ENCODE assay signal across 28 cellular contexts in genomic region chr1:59475737-59476136, GRCh38.
A peak's percentile ranks its signal among the peaks of the same experiment; 100 is the strongest.
DNase-seq lines count a peak whose midpoint lies in the region; ATAC-seq and TF ChIP-seq lines count a peak whose summit lies in the region.
"Had no signal": no experiment of that assay in that cellular context is flagged by ENCODE, and none has a peak within 500 bp of the region (broad histone marks: within the 10 kb centered on the region; RNA-seq: fewer than 3 reads in every experiment).

No MANE protein-coding gene starts in this region.

- H4K20me1 ChIP-seq in osteoblast (ENCODE audit: insufficient read depth, low read length): no peaks in the 10 kb centered on the region
- H4K20me1 ChIP-seq: BLaER1 treated with 17β-estradiol and CSF1 and Interleukin-3, amounts not matched to agents 10 nM and 100 nM had no signal

- H3K4me1 Mint-ChIP-seq in stimulated activated naive CD8-positive, alpha-beta T cell treated with anti-CD3 and anti-CD28 coated beads, Interleukin-15, Interleukin-2, amounts not matched to agents 100 ng/mL and 50 ng/mL, for 24 hours (ENCODE audit: low read depth): peaks cover 41% of the 10 kb centered on the region
- peaks cover 9% of the 10 kb centered on the region for H3K4me1 Mint-ChIP-seq in brain

- peak overlapping the region; percentile 95 for H3K27ac Mint-ChIP-seq in stimulated activated naive CD8-positive, alpha-beta T cell treated with anti-CD3 and anti-CD28 coated beads, Interleukin-15, Interleukin-2, amounts not matched to agents 100 ng/mL and 50 ng/mL, for 24 hours
- H3K27ac Mint-ChIP-seq in brain: peak overlapping the region in 3 of 5 experiments; percentile 2 to 39 (median 16)

- H3K9me3 Mint-ChIP-seq in stimulated activated naive CD8-positive, alpha-beta T cell treated with anti-CD3 and anti-CD28 coated beads, Interleukin-15, Interleukin-2, amounts not matched to agents 100 ng/mL and 50 ng/mL, for 24 hours: peaks cover 6% of the 10 kb centered on the region
- peaks cover 0 to 6% (median 1%) of the 10 kb centered on the region in 5 experiments for H3K9me3 Mint-ChIP-seq in brain
- H3K9me3 Mint-ChIP-seq: neural crest cell had no signal

- H3K4me2 ChIP-seq in osteoblast (ENCODE audit: insufficient read depth, low read length): no peak overlapping the region
- H3K4me2 ChIP-seq: PC-9 had no signal

- no peaks in the 10 kb centered on the region for H3K79me2 ChIP-seq in osteoblast (ENCODE audit: insufficient read depth, low read length)
- H3K79me2 ChIP-seq: parathyroid adenoma had no signal

- no peaks in the 10 kb centered on the region for H3K27me3 Mint-ChIP-seq in stimulated activated naive CD8-positive, alpha-beta T cell treated with anti-CD3 and anti-CD28 coated beads, Interleukin-15, Interleukin-2, amounts not matched to agents 100 ng/mL and 50 ng/mL, for 24 hours
- no peaks in the 10 kb centered on the region for H3K27me3 Mint-ChIP-seq in brain

- no peak for ATAC-seq in stimulated activated naive CD8-positive, alpha-beta T cell treated with anti-CD3 and anti-CD28 coated beads, Interleukin-15, Interleukin-2, amounts not matched to agents 100 U/mL and 50 U/mL, for 24 hours
- ATAC-seq: heart right ventricle, lower lobe of right lung, right cardiac atrium had no signal

- DNase-seq in stimulated activated naive CD8-positive, alpha-beta T cell treated with anti-CD3 and anti-CD28 coated beads, Interleukin-15, Interleukin-2, amounts not matched to agents 100 U/mL and 50 U/mL, for 24 hours: no peak
- DNase-seq in osteoblast (ENCODE audit: insufficient read length, low spot score, missing footprints) (peak; percentile 38), D341Med (ENCODE audit: low spot score) (no peak), NCI-H510A treated with DMSO at 0.1 percent for 48 hours (lab: John Stamatoyannopoulos, UW) (no peak), left ventricle myocardium inferior (no peak)
- DNase-seq: activated CD4-positive, alpha-beta T cell treated with anti-CD3 and anti-CD28 coated beads for 1 hour; activated naive CD4-positive, alpha-beta T cell treated with Interleukin-2 at 50 U/mL for 16 hours; activated T-cell treated with anti-CD3 and anti-CD28 coated beads, Interleukin-2, amount 50 U/mL, for 1 hour; brain microvascular endothelial cell; dorsolateral prefrontal cortex; esophagus squamous epithelium; foreskin melanocyte; H7; heart right ventricle; KBM-7; kidney glomerular epithelial cell; lower lobe of right lung; NCI-H1436; NCI-H2081; NCI-H526; PC-9; right cardiac atrium; tibial artery had no signal

- peaks cover 11% of the 10 kb centered on the region for H3K4me1 ChIP-seq in osteoblast (ENCODE audit: insufficient read depth, low read length)
- H3K4me1 ChIP-seq in left ventricle myocardium inferior: peaks cover 12% of the 10 kb centered on the region
- H3K4me1 ChIP-seq: esophagus squamous epithelium, lower lobe of right lung, parathyroid adenoma, tibial artery had no signal

- no peak overlapping the region for H3K4me3 ChIP-seq in osteoblast (ENCODE audit: insufficient read depth, low read length)
- no peak overlapping the region for H3K4me3 ChIP-seq in left ventricle myocardium inferior
- H3K4me3 ChIP-seq: BLaER1 treated with 17β-estradiol and CSF1 and Interleukin-3, amounts not matched to agents 10 nM and 100 nM; dorsolateral prefrontal cortex; esophagus squamous epithelium; heart right ventricle; lower lobe of right lung; PC-9; tibial artery had no signal

- H3K27me3 ChIP-seq in osteoblast (ENCODE audit: insufficient read depth, low read length) (no peaks in the 10 kb centered on the region), left ventricle myocardium inferior (ENCODE audit: low read depth) (no peaks in the 10 kb centered on the region)
- H3K27me3 ChIP-seq: BLaER1 treated with 17β-estradiol and CSF1 and Interleukin-3, amounts not matched to agents 10 nM and 100 nM; brain microvascular endothelial cell; dorsolateral prefrontal cortex; esophagus squamous epithelium; heart right ventricle; tibial artery had no signal

- H3K9me3 ChIP-seq in osteoblast (ENCODE audit: low read depth, low read length) (no peaks in the 10 kb centered on the region), left ventricle myocardium inferior (replicated peaks) (no peaks in the 10 kb centered on the region)
- H3K9me3 ChIP-seq: esophagus squamous epithelium, heart right ventricle, lower lobe of right lung, tibial artery had no signal

- H3K36me3 ChIP-seq in osteoblast (ENCODE audit: insufficient read depth, low read length) (no peaks in the 10 kb centered on the region), left ventricle myocardium inferior (no peaks in the 10 kb centered on the region)
- H3K36me3 ChIP-seq: BLaER1 treated with 17β-estradiol and CSF1 and Interleukin-3, amounts not matched to agents 10 nM and 100 nM; brain microvascular endothelial cell; esophagus squamous epithelium; heart right ventricle; lower lobe of right lung; tibial artery had no signal

- no peak for TF ChIP-seq CTCF in brain (conservative IDR thresholded peaks at IDR 0.05)
- no peak for TF ChIP-seq CTCF in osteoblast (IDR thresholded peaks at IDR 0.05; ENCODE audit: extremely low read depth, low read depth, low read length)
- no peak for TF ChIP-seq CTCF in left ventricle myocardium inferior (IDR thresholded peaks at IDR 0.05; ENCODE audit: borderline replicate concordance)

- intact Hi-C loops in left ventricle myocardium inferior (cut with micrococcal nuclease): no loop called here

- H3K27ac ChIP-seq in osteoblast (ENCODE audit: low read depth, low read length) (peak overlapping the region; percentile 18), left ventricle myocardium inferior (replicated peaks) (no peak overlapping the region)
- H3K27ac ChIP-seq: BLaER1 treated with 17β-estradiol and CSF1 and Interleukin-3, amounts not matched to agents 10 nM and 100 nM; brain microvascular endothelial cell; dorsolateral prefrontal cortex; esophagus squamous epithelium; heart right ventricle; lower lobe of right lung; parathyroid adenoma; PC-9; tibial artery had no signal

- peaks cover 20% of the 10 kb centered on the region for H3K36me3 Mint-ChIP-seq in stimulated activated naive CD8-positive, alpha-beta T cell treated with anti-CD3 and anti-CD28 coated beads, Interleukin-15, Interleukin-2, amounts not matched to agents 100 ng/mL and 50 ng/mL, for 24 hours (ENCODE audit: low read depth)
- peaks cover 10% of the 10 kb centered on the region for H3K36me3 Mint-ChIP-seq in brain

- H3K4me3 Mint-ChIP-seq in stimulated activated naive CD8-positive, alpha-beta T cell treated with anti-CD3 and anti-CD28 coated beads, Interleukin-15, Interleukin-2, amounts not matched to agents 100 ng/mL and 50 ng/mL, for 24 hours: no peak overlapping the region
- H3K4me3 Mint-ChIP-seq in brain: no peak overlapping the region
- H3K4me3 Mint-ChIP-seq: neural crest cell had no signal

- H2AFZ ChIP-seq in osteoblast (ENCODE audit: low read length): no peak overlapping the region
- H2AFZ ChIP-seq: parathyroid adenoma, PC-9 had no signal
